Comparison of ENCODE assay signal across 1 cellular context in the genomic region with DNA sequence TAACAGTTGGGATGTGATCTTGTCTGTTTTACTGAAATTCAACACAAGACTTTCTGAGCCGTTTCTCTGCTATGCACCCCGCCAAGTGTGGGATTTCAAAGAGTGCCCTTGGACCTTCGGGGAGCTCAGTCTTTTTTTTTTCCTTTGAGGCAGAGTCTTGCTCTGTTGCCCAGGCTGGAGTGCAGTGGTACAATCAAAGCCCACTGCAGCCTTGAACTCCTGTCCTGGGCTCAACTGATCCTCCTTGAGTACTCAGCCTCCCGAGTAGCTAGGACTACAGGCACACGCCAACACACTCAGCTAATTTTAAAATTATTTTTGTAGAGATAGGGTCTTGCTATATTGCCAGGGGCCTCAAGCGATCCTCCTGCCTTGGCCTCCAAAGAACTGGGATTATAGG.
TF ChIP-seq lines count a peak whose summit lies in the region.

No MANE protein-coding gene starts in this region.

TF ChIP-seq in K562, 482 proteins besides CTCF, POLR2A, EP300 and RAD21:
- TF ChIP-seq, protein P1, sequence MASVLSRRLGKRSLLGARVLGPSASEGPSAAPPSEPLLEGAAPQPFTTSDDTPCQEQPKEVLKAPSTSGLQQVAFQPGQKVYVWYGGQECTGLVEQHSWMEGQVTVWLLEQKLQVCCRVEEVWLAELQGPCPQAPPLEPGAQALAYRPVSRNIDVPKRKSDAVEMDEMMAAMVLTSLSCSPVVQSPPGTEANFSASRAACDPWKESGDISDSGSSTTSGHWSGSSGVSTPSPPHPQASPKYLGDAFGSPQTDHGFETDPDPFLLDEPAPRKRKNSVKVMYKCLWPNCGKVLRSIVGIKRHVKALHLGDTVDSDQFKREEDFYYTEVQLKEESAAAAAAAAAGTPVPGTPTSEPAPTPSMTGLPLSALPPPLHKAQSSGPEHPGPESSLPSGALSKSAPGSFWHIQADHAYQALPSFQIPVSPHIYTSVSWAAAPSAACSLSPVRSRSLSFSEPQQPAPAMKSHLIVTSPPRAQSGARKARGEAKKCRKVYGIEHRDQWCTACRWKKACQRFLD (CRISPR knock-in tag; IDR thresholded peaks at IDR 0.05), result 0 out of 2 replicates have a peak, but pooled peaks have one; percentile 17
- TF ChIP-seq ZNF232 (CRISPR knock-in tag; IDR thresholded peaks at IDR 0.05) (no peak), ZNF121 (CRISPR knock-in tag; conservative IDR thresholded peaks at IDR 0.05) (peak; percentile 69), AFF4 (CRISPR knock-in tag; IDR thresholded peaks at IDR 0.05) (no peak), BCOR (IDR thresholded peaks at IDR 0.05) (peak; percentile 41; the same call in 1 of the 2 replicates)
